11 cellular contexts compared by ENCODE assay signal in genomic region chr14:32897724-32898064, GRCh38. TPM values are rescaled to one million over a fixed set of nuclear protein-coding genes. Genes with fewer than 3 reads are reported as not detected.
A peak's percentile ranks its signal among the peaks of the same experiment; 100 is the strongest.
DNase-seq lines count a peak whose midpoint lies in the region; ATAC-seq and TF ChIP-seq lines count a peak whose summit lies in the region.
"Had no signal": no experiment of that assay in that cellular context is flagged by ENCODE, and none has a peak within 500 bp of the region (broad histone marks: within the 10 kb centered on the region; RNA-seq: fewer than 3 reads in every experiment).

No MANE protein-coding gene starts in this region.

- no peaks in the 10 kb centered on the region for H3K9me3 ChIP-seq in osteoblast (ENCODE audit: low read depth, low read length)

- TF ChIP-seq CTCF in AG09309 (IDR thresholded peaks at IDR 0.05; ENCODE audit: control insufficient read depth, insufficient read depth, low read depth, low read length, missing control alignments) (no peak), epithelial cell of proximal tubule (conservative IDR thresholded peaks at IDR 0.05; ENCODE audit: low read depth, low read length) (no peak), osteoblast (IDR thresholded peaks at IDR 0.05; ENCODE audit: extremely low read depth, low read depth, low read length) (no peak), GM13976 (IDR thresholded peaks at IDR 0.05; ENCODE audit: borderline replicate concordance, control extremely low read depth, extremely low read depth, insufficient read depth, missing control alignments) (no peak)

- peak overlapping the region; percentile 93 for H2AFZ ChIP-seq in osteoblast (ENCODE audit: low read length)

- DNase-seq in AG09309 (ENCODE audit: low read depth) (no peak), NCI-H774 (lab: John Stamatoyannopoulos, UW) (peak; percentile 41), epithelial cell of proximal tubule (ENCODE audit: low read depth) (no peak), osteoblast (ENCODE audit: insufficient read length, low spot score, missing footprints) (no peak), GF-D8 (lab: John Stamatoyannopoulos, UW) (no peak), SKM-1 treated with dmso at 0.1 percent for 144 hours (lab: John Stamatoyannopoulos, UW; ENCODE audit: unreplicated experiment) (no peak), GM13976 (ENCODE audit: low spot score) (no peak)
- DNase-seq: NCI-H748 treated with DMSO at 0.1 percent for 48 hours; stimulated activated CD4-positive, alpha-beta T cell treated with anti-CD3 and anti-CD28 coated beads, Interleukin-2, amount 100 ng/mL, for 48 hours had no signal

- H4K20me1 ChIP-seq in osteoblast (ENCODE audit: insufficient read depth, low read length), result no peaks in the 10 kb centered on the region

- H3K36me3 ChIP-seq in osteoblast (ENCODE audit: insufficient read depth, low read length), result no peaks in the 10 kb centered on the region

- peak overlapping the region; percentile 80 for H3K4me2 ChIP-seq in osteoblast (ENCODE audit: insufficient read depth, low read length)

- no peak overlapping the region for H3K27ac ChIP-seq in osteoblast (ENCODE audit: low read depth, low read length)

- peak overlapping the region; percentile 44 for H3K4me3 ChIP-seq in AG09309 (ENCODE audit: control insufficient read depth, low read depth, low read length)
- H3K4me3 ChIP-seq in epithelial cell of proximal tubule (ENCODE audit: low read depth, low read length), result peak overlapping the region; percentile 61
- peak overlapping the region; percentile 72 for H3K4me3 ChIP-seq in osteoblast (ENCODE audit: insufficient read depth, low read length)

- no peaks in the 10 kb centered on the region for H3K27me3 ChIP-seq in osteoblast (ENCODE audit: insufficient read depth, low read length)

- in situ Hi-C loops in GM13976 (cut with MboI; ENCODE audit: low sequenced_read_pairs, unreplicated experiment), result no loop called here

- H3K79me2 ChIP-seq in osteoblast (ENCODE audit: insufficient read depth, low read length), result no peaks in the 10 kb centered on the region

- no peak for ATAC-seq in GM21390 (IDR thresholded peaks at IDR 0.05; ENCODE audit: unreplicated experiment)

- H3K4me1 ChIP-seq in osteoblast (ENCODE audit: insufficient read depth, low read length), result peaks cover 7% of the 10 kb centered on the region

RNA-seq across cellular contexts. Expression of gene NPAS3, which starts 41.0 kb away (rescaled TPM):
- total RNA-seq in epithelial cell of proximal tubule (0.07 and 0.35 TPM in 2 replicates), osteoblast (0.59 and 0.72 TPM in 2 replicates)
- total RNA-seq: dermis blood vessel endothelial cell had no signal
